ENCODE assay signal across 20 cellular contexts in the genomic region with DNA sequence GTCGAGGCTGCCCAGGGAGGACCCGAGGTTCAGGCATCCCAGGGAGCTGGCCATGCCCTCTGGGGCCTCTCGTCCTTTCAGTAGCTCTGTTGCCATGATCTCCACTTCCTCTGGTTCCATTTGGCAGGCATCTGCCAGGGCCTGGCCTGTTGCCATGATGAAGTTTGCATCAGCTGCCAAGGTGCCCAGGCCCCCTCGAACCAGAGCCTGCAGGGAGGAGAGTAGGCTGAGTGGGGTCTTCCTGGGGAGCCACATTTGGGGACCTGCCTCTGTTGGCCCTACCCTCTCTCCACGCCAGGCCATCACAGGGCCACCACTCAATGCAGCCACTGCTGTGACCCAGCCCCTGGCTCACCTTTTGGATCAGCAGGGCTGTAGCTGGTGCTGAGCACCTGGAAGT.
"Had no signal": no experiment of that assay in that cellular context is flagged by ENCODE, and none has a peak within 500 bp of the region (broad histone marks: within the 10 kb centered on the region; RNA-seq: fewer than 3 reads in every experiment).

No MANE protein-coding gene starts in this region.

- H3K27ac ChIP-seq: left lung, lower lobe of right lung, neural progenitor cell, ovary, right atrium auricular region, right lobe of liver, tibial nerve, uterus had no signal

- DNase-seq: immature natural killer cell; left colon; left lung; lower lobe of right lung; mammary epithelial cell; mesenchymal stem cell; naive thymus-derived CD8-positive, alpha-beta T cell; nephron progenitor cell; ovary; stimulated activated CD4-positive, alpha-beta T cell treated with anti-CD3 and anti-CD28 coated beads, Interleukin-1b, Interleukin-23, amount 100 ng/mL, for 48 hours; stimulated activated CD4-positive, alpha-beta T cell treated with anti-CD3 and anti-CD28 coated beads, Interleukin-2, amount 100 ng/mL, for 48 hours; stimulated activated CD4-positive, alpha-beta T cell treated with anti-CD3 and anti-CD28 coated beads, Interleukin-4, amount 100 ng/mL, for 4 hours; stimulated activated CD8-positive, alpha-beta memory T cell treated with anti-CD3 and anti-CD28 coated beads, Interleukin-4, amount 100 ng/mL, for 48 hours; stimulated activated naive CD4-positive, alpha-beta T cell treated with Interleukin-2 at 50 U/mL for 16 hours; stimulated activated naive CD8-positive, alpha-beta T cell treated with anti-CD3 and anti-CD28 coated beads, Interleukin-15, amount 100 ng/mL, for 72 hours; uterus had no signal
